ENCODE assay signal across 29 cellular contexts in genomic region chr12:55733021-55733555, GRCh38. TPM values are rescaled to one million over a fixed set of nuclear protein-coding genes. Genes with fewer than 3 reads are reported as not detected.
DNase-seq lines count a peak whose midpoint lies in the region; ATAC-seq, FAIRE-seq and TF ChIP-seq lines count a peak whose summit lies in the region.
"Had no signal": no experiment of that assay in that cellular context is flagged by ENCODE, and none has a peak within 500 bp of the region (broad histone marks: within the 10 kb centered on the region; RNA-seq: fewer than 3 reads in every experiment).

No MANE protein-coding gene starts in this region.

- H3K27me3 ChIP-seq in BLaER1 treated with 17β-estradiol and CSF1 and Interleukin-3, amounts not matched to agents 10 nM and 100 nM, result no peaks in the 10 kb centered on the region
- H3K27me3 ChIP-seq in K562 (ENCODE audit: control insufficient read depth in 2 of 2, insufficient read depth in 2 of 2, low read length in 2 of 2), result no peaks in the 10 kb centered on the region
- H3K27me3 ChIP-seq in neuronal stem cell (ENCODE audit: control insufficient read depth in 3 of 3, insufficient read depth in 3 of 3, low read depth in 1 of 3, low read length in 3 of 3), result no peaks in the 10 kb centered on the region
- H3K27me3 ChIP-seq in Caco-2 (replicated peaks; ENCODE audit: control insufficient read depth, insufficient read depth, low read length), result no peaks in the 10 kb centered on the region
- H3K27me3 ChIP-seq in smooth muscle cell (ENCODE audit: low read depth), result no peaks in the 10 kb centered on the region

- H3K9me3 Mint-ChIP-seq in Caco-2 (ENCODE audit: unreplicated experiment), result no peaks in the 10 kb centered on the region
- no peaks in the 10 kb centered on the region for H3K9me3 Mint-ChIP-seq in natural killer cell
- H3K9me3 Mint-ChIP-seq: CD8-positive, alpha-beta memory T cell; H9; T-helper 1 cell treated with Interleukin-12 subunit alpha and Interleukin-12 subunit beta and Interleukin-4 antibody, amounts not matched to agents 30 μg/mL and 1 μg/mL, for 36 hours had no signal

- H2BK15ac ChIP-seq in neuronal stem cell (ENCODE audit: low read length), result no peak overlapping the region

- H3K18ac ChIP-seq in neuronal stem cell (ENCODE audit: low read length), result no peak overlapping the region

- H3K4me3 ChIP-seq in BLaER1 treated with 17β-estradiol and CSF1 and Interleukin-3, amounts not matched to agents 10 nM and 100 nM, result no peak overlapping the region; a peak in 1 of 20 replicates
- H3K4me3 ChIP-seq in K562 (no peak overlapping the region), neuronal stem cell (ENCODE audit: low read length in 2 of 2) (no peak overlapping the region), Caco-2 (ENCODE audit: low read depth, low read length) (no peak overlapping the region), smooth muscle cell (no peak overlapping the region)
- H3K4me3 ChIP-seq: GM23248 had no signal

- TF ChIP-seq RAD21 in K562 (CRISPR knock-in tag; conservative IDR thresholded peaks at IDR 0.05 in 1 of 2, IDR thresholded peaks at IDR 0.05 in 1 of 2), result no peak

- peak overlapping the region; percentile 28 for H2AK5ac ChIP-seq in neuronal stem cell (ENCODE audit: low read depth, low read length)

- H3K36me3 ChIP-seq in BLaER1 treated with 17β-estradiol and CSF1 and Interleukin-3, amounts not matched to agents 10 nM and 100 nM, result no peaks in the 10 kb centered on the region
- no peaks in the 10 kb centered on the region for H3K36me3 ChIP-seq in K562 (ENCODE audit: control insufficient read depth, insufficient read depth, low read length)
- no peaks in the 10 kb centered on the region for H3K36me3 ChIP-seq in neuronal stem cell (replicated peaks in 1 of 2; ENCODE audit: control insufficient read depth in 2 of 2, insufficient read depth in 2 of 2, low read length in 2 of 2)
- H3K36me3 ChIP-seq in Caco-2 (ENCODE audit: control insufficient read depth, insufficient read depth, low read length), result no peaks in the 10 kb centered on the region
- no peaks in the 10 kb centered on the region for H3K36me3 ChIP-seq in smooth muscle cell (ENCODE audit: low read depth)

- no peak overlapping the region for H3K14ac ChIP-seq in neuronal stem cell (ENCODE audit: low read length)

- H3K4me1 ChIP-seq in BLaER1 treated with 17β-estradiol and CSF1 and Interleukin-3, amounts not matched to agents 10 nM and 100 nM, result peaks cover 53 to 67% (median 57%) of the 10 kb centered on the region in 10 experiments
- peaks cover 24 to 34% of the 10 kb centered on the region in 2 experiments for H3K4me1 ChIP-seq in K562 (replicated peaks in 1 of 2; ENCODE audit: control insufficient read depth in 2 of 2, insufficient read depth in 2 of 2, low read length in 2 of 2)
- H3K4me1 ChIP-seq in neuronal stem cell (ENCODE audit: control insufficient read depth in 2 of 2, insufficient read depth in 1 of 2, low read depth in 1 of 2, low read length in 2 of 2), result peaks cover 11 to 13% of the 10 kb centered on the region in 2 donors
- H3K4me1 ChIP-seq in Caco-2, result peaks cover 12% of the 10 kb centered on the region
- peaks cover 20% of the 10 kb centered on the region for H3K4me1 ChIP-seq in smooth muscle cell (ENCODE audit: low read depth)

- peak overlapping the region; percentile 91 to 99 (median 96) for H3K4me2 ChIP-seq in BLaER1 treated with 17β-estradiol and CSF1 and Interleukin-3, amounts not matched to agents 10 nM and 100 nM
- H3K4me2 ChIP-seq in K562 (ENCODE audit: insufficient read depth, low read length) (no peak overlapping the region), neuronal stem cell (ENCODE audit: insufficient read depth, low read length, poor library complexity, severe bottlenecking) (no peak overlapping the region), smooth muscle cell (no peak overlapping the region)
- H3K4me2 ChIP-seq: KMS-11, SK-N-SH had no signal

- H2BK120ac ChIP-seq in neuronal stem cell (ENCODE audit: low read depth, low read length), result no peak overlapping the region

- H4K8ac ChIP-seq in neuronal stem cell (ENCODE audit: low read depth, low read length), result no peak overlapping the region

- no peak overlapping the region for H2BK5ac ChIP-seq in neuronal stem cell (ENCODE audit: low read length)

- DNase-seq in NCI-H1436 treated with DMSO at 0.1 percent for 48 hours (lab: John Stamatoyannopoulos, UW), result peak; percentile 93
- DNase-seq in K562 (ENCODE audit: extremely low read depth in 1 of 4, low spot score in 3 of 4), result no peak
- no peak for DNase-seq in neuronal stem cell (ENCODE audit: low spot score)
- DNase-seq in Caco-2, result no peak
- no peak for DNase-seq in natural killer cell
- no peak for DNase-seq in smooth muscle cell (lab: John Stamatoyannopoulos, UW; ENCODE audit: unreplicated experiment)
- DNase-seq: Calu3; CD8-positive, alpha-beta memory T cell; DMS79 treated with DMSO at 0.1 percent for 48 hours; GF-D8; GM23248; H9; IMR-90; NCI-H1092; NCI-H146; NCI-H1930; NCI-H345; NCI-H510A treated with DMSO at 0.1 percent for 48 hours; NCI-H774; SK-N-SH; SW 1271 had no signal

- H2BK12ac ChIP-seq in neuronal stem cell (ENCODE audit: low read length), result no peak overlapping the region

- CTCF ChIA-PET in K562 (lab: Yijun Ruan, JAX; ENCODE audit: low intra/inter-chr PET ratio), result no interaction called here
- CTCF ChIA-PET in Caco-2 (lab: Charles Lee), result interaction anchor here (0.8 kb wide), 1 partner anchor 8 kb away, joined by 3 read pairs; no protein-coding TSS in a partner anchor

- peaks cover 28% of the 10 kb centered on the region for H3K4me1 Mint-ChIP-seq in Caco-2 (ENCODE audit: low read depth, unreplicated experiment)
- peaks cover 37 to 54% of the 10 kb centered on the region in 2 donors for H3K4me1 Mint-ChIP-seq in natural killer cell

- no peak overlapping the region for H3K27ac ChIP-seq in BLaER1 treated with 17β-estradiol and CSF1 and Interleukin-3, amounts not matched to agents 10 nM and 100 nM
- H3K27ac ChIP-seq in K562 (ENCODE audit: extremely low read depth, low read depth, low read length) (no peak overlapping the region), neuronal stem cell (replicated peaks; ENCODE audit: low read length) (no peak overlapping the region), smooth muscle cell (ENCODE audit: low read depth) (no peak overlapping the region)
- H3K27ac ChIP-seq: C4-2B, GM23248, KMS-11 had no signal

- H3K4ac ChIP-seq in neuronal stem cell (ENCODE audit: low read length), result no peak overlapping the region

- intact Hi-C loops in K562 (cut with micrococcal nuclease), result no loop called here
- intact Hi-C loops in Caco-2 (cut with micrococcal nuclease; ENCODE audit: unreplicated experiment), result no loop called here
- intact Hi-C loops in natural killer cell (cut with micrococcal nuclease), result loop anchor here (10.0 kb wide), 1 partner anchor 452 kb away; the partner anchor contains the start of gene SMARCC2

- H3K9ac ChIP-seq in BLaER1 treated with 17β-estradiol and CSF1 and Interleukin-3, amounts not matched to agents 10 nM and 100 nM, result peak overlapping the region in 5 of 11 experiments; percentile 4 to 40 (median 11); a peak in 4 of 22 replicates
- no peak overlapping the region for H3K9ac ChIP-seq in K562 (ENCODE audit: insufficient read depth in 1 of 2, low read depth in 2 of 2, low read length in 2 of 2)
- no peak overlapping the region for H3K9ac ChIP-seq in neuronal stem cell (ENCODE audit: low read depth, low read length, poor library complexity)
- no peak overlapping the region for H3K9ac ChIP-seq in smooth muscle cell (ENCODE audit: low read depth)
- H3K9ac ChIP-seq: GM23248, KMS-11, SK-N-SH had no signal

- in situ Hi-C loops in K562 (cut with MboI), result no loop called here

- H3F3A ChIP-seq in smooth muscle cell (ENCODE audit: low read depth), result peaks cover 25% of the 10 kb centered on the region

- no peak for TF ChIP-seq POLR2A in K562 (conservative IDR thresholded peaks at IDR 0.05)

- H3K79me1 ChIP-seq in neuronal stem cell (ENCODE audit: low read depth, low read length), result peaks cover 5% of the 10 kb centered on the region

- H3K79me2 ChIP-seq in K562 (ENCODE audit: control insufficient read depth, insufficient read depth, low read length) (peaks cover 12% of the 10 kb centered on the region), smooth muscle cell (ENCODE audit: low read depth) (peaks cover 21% of the 10 kb centered on the region)

- BruUV-seq in K562 (replicated peaks; lab: Mats Ljungman, UMichigan) (no TSS peak), Caco-2 (replicated peaks; lab: Mats Ljungman, UMichigan) (no TSS peak)

- H3K9me3 ChIP-seq in BLaER1 treated with 17β-estradiol and CSF1 and Interleukin-3, amounts not matched to agents 10 nM and 100 nM (replicated peaks in 1 of 11), result no peaks in the 10 kb centered on the region
- H3K9me3 ChIP-seq in K562 (replicated peaks; ENCODE audit: control insufficient read depth, insufficient read depth, low read depth, low read length) (no peaks in the 10 kb centered on the region), neuronal stem cell (replicated peaks in 1 of 2; ENCODE audit: control insufficient read depth in 2 of 2, insufficient read depth in 1 of 2, low read depth in 1 of 2, low read length in 2 of 2) (no peaks in the 10 kb centered on the region), Caco-2 (no peaks in the 10 kb centered on the region), smooth muscle cell (replicated peaks; ENCODE audit: low read depth) (no peaks in the 10 kb centered on the region)
- H3K9me3 ChIP-seq: SK-N-SH had no signal

- 72% methylated on average over 14 of the region's 14 CpGs for WGBS in K562 (ENCODE audit: insufficient coverage, low coverage, missing lambda C conversion rate)
- no CpG with 5 or more reads among the region's 14 CpGs for WGBS in neuronal stem cell (ENCODE audit: extremely low coverage in 2 of 2, insufficient read length in 2 of 2, insufficient replicate concordance in 1 of 2), 2 donors
- 93% methylated on average over 14 of the region's 14 CpGs for WGBS in smooth muscle cell (ENCODE audit: low lambda C conversion rate)

- no peak overlapping the region for H4K91ac ChIP-seq in neuronal stem cell (ENCODE audit: low read depth, low read length, poor library complexity)

- POLR2A ChIA-PET in K562 (lab: Yijun Ruan, JAX), result no interaction called here
- POLR2A ChIA-PET in Caco-2 (lab: Charles Lee), result no interaction called here

- H3K23ac ChIP-seq in neuronal stem cell (ENCODE audit: low read depth, low read length, poor library complexity), result no peak overlapping the region

- H3K36me3 Mint-ChIP-seq in Caco-2 (ENCODE audit: insufficient read depth, unreplicated experiment), result peaks cover 9% of the 10 kb centered on the region
- no peaks in the 10 kb centered on the region for H3K36me3 Mint-ChIP-seq in natural killer cell

- no peak overlapping the region for H2AFZ ChIP-seq in K562 (ENCODE audit: low read depth, low read length)
- H2AFZ ChIP-seq in neuronal stem cell (ENCODE audit: low read length), result no peak overlapping the region
- H2AFZ ChIP-seq in smooth muscle cell (ENCODE audit: low read depth), result no peak overlapping the region
- H2AFZ ChIP-seq: GM23248 had no signal

- H4K20me1 ChIP-seq in BLaER1 treated with 17β-estradiol and CSF1 and Interleukin-3, amounts not matched to agents 10 nM and 100 nM, result peaks cover 0 to 5% (median under 1%) of the 10 kb centered on the region in 11 experiments; a peak in 11 of 22 replicates
- no peaks in the 10 kb centered on the region for H4K20me1 ChIP-seq in K562 (replicated peaks; ENCODE audit: control insufficient read depth, insufficient read depth, low read length)
- H4K20me1 ChIP-seq in smooth muscle cell (ENCODE audit: low read depth), result peaks cover 3% of the 10 kb centered on the region

- H3K27me3 Mint-ChIP-seq in Caco-2 (ENCODE audit: insufficient read depth, unreplicated experiment) (no peaks in the 10 kb centered on the region), natural killer cell (ENCODE audit: low read depth in 2 of 2) (no peaks in the 10 kb centered on the region)
- H3K27me3 Mint-ChIP-seq: CD8-positive, alpha-beta memory T cell had no signal

- ATAC-seq in K562, result no peak
- no peak for ATAC-seq in natural killer cell
- ATAC-seq in GM19023 (IDR thresholded peaks at IDR 0.05; ENCODE audit: unreplicated experiment), result no peak

- no peaks in the 10 kb centered on the region for H3K9me1 ChIP-seq in K562 (ENCODE audit: control insufficient read depth, insufficient read depth, low read length)

- no peak overlapping the region for H3K27ac Mint-ChIP-seq in Caco-2 (ENCODE audit: unreplicated experiment)
- no peak overlapping the region for H3K27ac Mint-ChIP-seq in natural killer cell
- H3K27ac Mint-ChIP-seq: H9; T-helper 1 cell treated with Interleukin-12 subunit alpha and Interleukin-12 subunit beta and Interleukin-4 antibody, amounts not matched to agents 30 μg/mL and 1 μg/mL, for 36 hours had no signal

- no peak for FAIRE-seq in K562 (lab: Jason Lieb, UNC)
- FAIRE-seq: GM12891, GM19239, RCC 7860 had no signal

- H3K4me3 Mint-ChIP-seq in Caco-2 (ENCODE audit: unreplicated experiment) (no peak overlapping the region), natural killer cell (no peak overlapping the region)
- H3K4me3 Mint-ChIP-seq: T-helper 1 cell treated with Interleukin-12 subunit alpha and Interleukin-12 subunit beta and Interleukin-4 antibody, amounts not matched to agents 30 μg/mL and 1 μg/mL, for 36 hours had no signal

- no peak for TF ChIP-seq EP300 in K562 (IDR thresholded peaks at IDR 0.05; ENCODE audit: low read length)

- TF ChIP-seq CTCF in K562 (IDR thresholded peaks at IDR 0.05 in 2 of 3, conservative IDR thresholded peaks at IDR 0.05 in 1 of 3; ENCODE audit: insufficient read depth in 2 of 3, low read depth in 1 of 3, low read length in 3 of 3), result no peak
- TF ChIP-seq CTCF in Caco-2 (IDR thresholded peaks at IDR 0.05; ENCODE audit: insufficient read depth in 1 of 2, low read depth in 1 of 2, low read length in 1 of 2, severe bottlenecking in 1 of 2, unreplicated experiment in 1 of 2), result no peak
- TF ChIP-seq CTCF in natural killer cell (IDR thresholded peaks at IDR 0.05), result no peak
- TF ChIP-seq CTCF in smooth muscle cell (IDR thresholded peaks at IDR 0.05; ENCODE audit: borderline replicate concordance, insufficient read depth, poor library complexity, severe bottlenecking), result no peak

RNA-seq across cellular contexts. Expression of gene CD63, which starts 4.3 kb away (rescaled TPM):
- total RNA-seq in K562 (2011; cell fraction: chromatin; rRNA removed; ENCODE audit: low replicate concordance), result 272 and 331 TPM in 2 replicates
- 598 and 672 TPM in 2 replicates for total RNA-seq in K562 (2011; cell fraction: nucleolus; rRNA removed)
- 455 and 604 TPM in 2 replicates for total RNA-seq in K562 (2011; cell fraction: nucleoplasm; rRNA removed)
- total RNA-seq in K562 (2014; rRNA removed) (425 and 433 TPM in 2 replicates), K562 (2014; rRNA removed; fragmentation: Illumina TruSeq; extraction: Trizol) (411 and 413 TPM in 2 replicates), K562 (2015; rRNA removed; fragmentation: Illumina TruSeq; extraction: Trizol) (706 and 735 TPM in 2 replicates), K562 (2021) (412 and 416 TPM in 2 replicates), Caco-2 (2022) (947 and 983 TPM in 2 replicates), natural killer cell (100 to 1,000 TPM; 296 to 441 (median 319) TPM), smooth muscle cell (1,095 and 1,107 TPM in 2 replicates)
- polyA plus RNA-seq in K562 (2011; rRNA removed) (219 and 313 TPM in 2 replicates), K562 (2014; fragmentation: Illumina TruSeq; extraction: Trizol) (408 and 431 TPM in 2 replicates), K562 (2014; fragmentation: Nextera tagmentation; extraction: Ambion mirVana) (100 to 1,000 TPM; 531 to 576 TPM), K562 (2014; rRNA removed) (501 and 655 TPM in 2 replicates), smooth muscle cell (2,224 and 2,317 TPM in 2 replicates)
- 416 and 450 TPM in 2 replicates for polyA plus RNA-seq in K562 (2011; cell fraction: cytosol; rRNA removed)
- 74.3 and 108 TPM in 2 replicates for polyA plus RNA-seq in K562 (2011; cell fraction: nucleus; rRNA removed)
- polyA plus RNA-seq in K562 (2012), result 824 and 1,019 TPM in 2 replicates
- 261 and 331 TPM in 2 replicates for polyA minus RNA-seq in K562 (2011; rRNA and poly(A)+ RNA removed)
- 98.5 and 116 TPM in 2 replicates for polyA minus RNA-seq in K562 (2011; cell fraction: cytosol; rRNA and poly(A)+ RNA removed)
- 19.3 and 46.9 TPM in 2 replicates for polyA minus RNA-seq in K562 (2011; cell fraction: nucleus; rRNA and poly(A)+ RNA removed)
- 879 TPM for polyA plus RNA-seq in neuronal stem cell (2013, experiment 1 of 2)
- 873 TPM for polyA plus RNA-seq in neuronal stem cell (2013, experiment 2 of 2)

RNA-seq across cellular contexts. Expression of gene GDF11, which starts 9.8 kb away (rescaled TPM):
- total RNA-seq in K562 (2011; cell fraction: chromatin; rRNA removed; ENCODE audit: low replicate concordance), result 9.2 and 9.9 TPM in 2 replicates
- total RNA-seq in K562 (2011; cell fraction: nucleolus; rRNA removed), result 5.4 and 6.5 TPM in 2 replicates
- total RNA-seq in K562 (2011; cell fraction: nucleoplasm; rRNA removed), result 6.2 and 7.9 TPM in 2 replicates
- 2.4 and 6.5 TPM in 2 replicates for total RNA-seq in K562 (2014; rRNA removed)
- 4.3 and 4.7 TPM in 2 replicates for total RNA-seq in K562 (2014; rRNA removed; fragmentation: Illumina TruSeq; extraction: Trizol)
- total RNA-seq in K562 (2015; rRNA removed; fragmentation: Illumina TruSeq; extraction: Trizol), result 4.9 and 5.2 TPM in 2 replicates
- total RNA-seq in K562 (2021), result 15.7 and 19.9 TPM in 2 replicates
- polyA plus RNA-seq in K562 (2011; rRNA removed), result 4.2 and 4.8 TPM in 2 replicates
- 4.7 and 10.2 TPM in 2 replicates for polyA plus RNA-seq in K562 (2011; cell fraction: cytosol; rRNA removed)
- 4.3 and 9.6 TPM in 2 replicates for polyA plus RNA-seq in K562 (2011; cell fraction: nucleus; rRNA removed)
- 11.4 and 16.1 TPM in 2 replicates for polyA plus RNA-seq in K562 (2012)
- 10.3 and 10.5 TPM in 2 replicates for polyA plus RNA-seq in K562 (2014; fragmentation: Illumina TruSeq; extraction: Trizol)
- 1 to 10 TPM; 1.4 to 1.6 TPM for polyA plus RNA-seq in K562 (2014; fragmentation: Nextera tagmentation; extraction: Ambion mirVana)
- 9.7 and 14.2 TPM in 2 replicates for polyA plus RNA-seq in K562 (2014; rRNA removed)
- 2.9 and 3.7 TPM in 2 replicates for polyA minus RNA-seq in K562 (2011; rRNA and poly(A)+ RNA removed)
- polyA minus RNA-seq in K562 (2011; cell fraction: cytosol; rRNA and poly(A)+ RNA removed), result 5.1 and 5.4 TPM in 2 replicates
- polyA minus RNA-seq in K562 (2011; cell fraction: nucleus; rRNA and poly(A)+ RNA removed), result 2.7 and 4.2 TPM in 2 replicates
- polyA plus RNA-seq in neuronal stem cell (2013, experiment 1 of 2), result 26.1 TPM
- 26.4 TPM for polyA plus RNA-seq in neuronal stem cell (2013, experiment 2 of 2)
- 11.0 and 13.3 TPM in 2 replicates for total RNA-seq in Caco-2 (2022)
- total RNA-seq in natural killer cell, result 10 to 100 TPM in 2 of 3 donors, 1 to 10 TPM in 1; 9.2 to 12.1 (median 10.2) TPM
- 2.8 and 3.5 TPM in 2 replicates for total RNA-seq in smooth muscle cell
- 2.3 and 2.6 TPM in 2 replicates for polyA plus RNA-seq in smooth muscle cell

RNA-seq across cellular contexts. Expression of gene RDH5, which starts 12.9 kb away (rescaled TPM):
- total RNA-seq in K562 (2011; cell fraction: chromatin; rRNA removed; ENCODE audit: low replicate concordance), result 10.5 and 25.4 TPM in 2 replicates
- total RNA-seq in K562 (2011; cell fraction: nucleolus; rRNA removed), result 12.8 and 20.5 TPM in 2 replicates
- 12.5 and 18.9 TPM in 2 replicates for total RNA-seq in K562 (2011; cell fraction: nucleoplasm; rRNA removed)
- total RNA-seq in K562 (2014; rRNA removed) (1.7 TPM in 1 of 2 replicates, not detected in the other), K562 (2014; rRNA removed; fragmentation: Illumina TruSeq; extraction: Trizol) (1.1 and 1.5 TPM in 2 replicates), K562 (2015; rRNA removed; fragmentation: Illumina TruSeq; extraction: Trizol) (0.60 and 2.0 TPM in 2 replicates), K562 (2021) (1.0 and 1.5 TPM in 2 replicates), Caco-2 (2022) (6.0 and 9.7 TPM in 2 replicates), natural killer cell (10 to 100 TPM in 2 of 3 donors, 1 to 10 TPM in 1; 9.6 to 19.0 (median 10.1) TPM), smooth muscle cell (3.0 TPM in 1 of 2 replicates, not detected in the other)
- polyA plus RNA-seq in K562 (2011; rRNA removed) (1.6 TPM in 2 replicates), K562 (2014; fragmentation: Illumina TruSeq; extraction: Trizol) (0.21 and 0.28 TPM in 2 replicates), K562 (2014; fragmentation: Nextera tagmentation; extraction: Ambion mirVana) (under 1 TPM; 0.41 to 0.46 TPM), K562 (2014; rRNA removed) (0.62 and 1.2 TPM in 2 replicates), smooth muscle cell (3.7 and 9.2 TPM in 2 replicates)
- 0.56 and 0.92 TPM in 2 replicates for polyA plus RNA-seq in K562 (2011; cell fraction: cytosol; rRNA removed)
- 5.6 and 6.6 TPM in 2 replicates for polyA plus RNA-seq in K562 (2011; cell fraction: nucleus; rRNA removed)
- 0.52 and 2.5 TPM in 2 replicates for polyA plus RNA-seq in K562 (2012)
- polyA minus RNA-seq in K562 (2011; rRNA and poly(A)+ RNA removed), result 2.8 and 4.0 TPM in 2 replicates
- polyA minus RNA-seq in K562 (2011; cell fraction: cytosol; rRNA and poly(A)+ RNA removed), result 1.1 TPM in 1 of 2 replicates, not detected in the other
- polyA minus RNA-seq in K562 (2011; cell fraction: nucleus; rRNA and poly(A)+ RNA removed), result 5.1 and 6.1 TPM in 2 replicates
- 7.0 TPM for polyA plus RNA-seq in neuronal stem cell (2013, experiment 1 of 2)
- 6.2 TPM for polyA plus RNA-seq in neuronal stem cell (2013, experiment 2 of 2)

RNA-seq across cellular contexts. Expression of gene BLOC1S1, which starts 17.2 kb away (rescaled TPM):
- total RNA-seq in K562 (2011; cell fraction: chromatin; rRNA removed; ENCODE audit: low replicate concordance), result 9.0 and 26.9 TPM in 2 replicates
- total RNA-seq in K562 (2011; cell fraction: nucleolus; rRNA removed), result 23.7 and 30.0 TPM in 2 replicates
- 23.8 and 24.1 TPM in 2 replicates for total RNA-seq in K562 (2011; cell fraction: nucleoplasm; rRNA removed)
- total RNA-seq in K562 (2014; rRNA removed), result 124 and 125 TPM in 2 replicates
- total RNA-seq in K562 (2014; rRNA removed; fragmentation: Illumina TruSeq; extraction: Trizol), result 52.1 and 75.2 TPM in 2 replicates
- total RNA-seq in K562 (2015; rRNA removed; fragmentation: Illumina TruSeq; extraction: Trizol), result 82.9 and 84.6 TPM in 2 replicates
- 81.8 and 83.5 TPM in 2 replicates for total RNA-seq in K562 (2021)
- polyA plus RNA-seq in K562 (2011; rRNA removed), result 86.4 and 95.8 TPM in 2 replicates
- 120 and 170 TPM in 2 replicates for polyA plus RNA-seq in K562 (2011; cell fraction: cytosol; rRNA removed)
- polyA plus RNA-seq in K562 (2011; cell fraction: nucleus; rRNA removed), result 46.8 and 53.7 TPM in 2 replicates
- polyA plus RNA-seq in K562 (2012), result 100 and 125 TPM in 2 replicates
- 98.8 and 108 TPM in 2 replicates for polyA plus RNA-seq in K562 (2014; fragmentation: Illumina TruSeq; extraction: Trizol)
- polyA plus RNA-seq in K562 (2014; fragmentation: Nextera tagmentation; extraction: Ambion mirVana), result 100 to 1,000 TPM; 122 to 139 TPM
- 134 and 161 TPM in 2 replicates for polyA plus RNA-seq in K562 (2014; rRNA removed)
- polyA minus RNA-seq in K562 (2011; rRNA and poly(A)+ RNA removed), result 34.1 and 43.5 TPM in 2 replicates
- 22.0 and 22.4 TPM in 2 replicates for polyA minus RNA-seq in K562 (2011; cell fraction: cytosol; rRNA and poly(A)+ RNA removed)
- polyA minus RNA-seq in K562 (2011; cell fraction: nucleus; rRNA and poly(A)+ RNA removed), result 9.7 and 9.8 TPM in 2 replicates
- 97.5 TPM for polyA plus RNA-seq in neuronal stem cell (2013, experiment 1 of 2)
- 97.1 TPM for polyA plus RNA-seq in neuronal stem cell (2013, experiment 2 of 2)
- total RNA-seq in Caco-2 (2022), result 59.4 and 73.7 TPM in 2 replicates
- total RNA-seq in natural killer cell, result 10 to 100 TPM; 75.8 to 83.7 (median 81.0) TPM
- 107 and 146 TPM in 2 replicates for total RNA-seq in smooth muscle cell
- polyA plus RNA-seq in smooth muscle cell, result 142 and 150 TPM in 2 replicates

RNA-seq across cellular contexts. Expression of gene ITGA7, which starts 25.4 kb away (rescaled TPM):
- 5.3 and 10.3 TPM in 2 replicates for total RNA-seq in K562 (2011; cell fraction: chromatin; rRNA removed; ENCODE audit: low replicate concordance)
- total RNA-seq in K562 (2011; cell fraction: nucleolus; rRNA removed), result 6.2 and 6.7 TPM in 2 replicates
- total RNA-seq in K562 (2011; cell fraction: nucleoplasm; rRNA removed), result 7.4 and 7.6 TPM in 2 replicates
- 0.18 and 0.57 TPM in 2 replicates for total RNA-seq in K562 (2014; rRNA removed)
- 0.41 and 0.55 TPM in 2 replicates for total RNA-seq in K562 (2014; rRNA removed; fragmentation: Illumina TruSeq; extraction: Trizol)
- 0.53 and 0.58 TPM in 2 replicates for total RNA-seq in K562 (2015; rRNA removed; fragmentation: Illumina TruSeq; extraction: Trizol)
- 1.9 and 2.3 TPM in 2 replicates for total RNA-seq in K562 (2021)
- polyA plus RNA-seq in K562 (2011; rRNA removed), result 0.67 and 1.6 TPM in 2 replicates
- polyA plus RNA-seq in K562 (2011; cell fraction: cytosol; rRNA removed), result 0.89 and 0.93 TPM in 2 replicates
- polyA plus RNA-seq in K562 (2011; cell fraction: nucleus; rRNA removed), result 12.9 and 17.7 TPM in 2 replicates
- 1.0 and 2.6 TPM in 2 replicates for polyA plus RNA-seq in K562 (2012)
- 1.1 and 1.4 TPM in 2 replicates for polyA plus RNA-seq in K562 (2014; fragmentation: Illumina TruSeq; extraction: Trizol)
- under 1 TPM in 1 of 2 experiments, not detected in 1; 0.11 TPM for polyA plus RNA-seq in K562 (2014; fragmentation: Nextera tagmentation; extraction: Ambion mirVana)
- polyA plus RNA-seq in K562 (2014; rRNA removed), result 0.54 and 0.96 TPM in 2 replicates
- polyA minus RNA-seq in K562 (2011; rRNA and poly(A)+ RNA removed), result 0.46 and 0.57 TPM in 2 replicates
- polyA minus RNA-seq in K562 (2011; cell fraction: cytosol; rRNA and poly(A)+ RNA removed), result not detected in 2 replicates
- polyA minus RNA-seq in K562 (2011; cell fraction: nucleus; rRNA and poly(A)+ RNA removed), result 1.6 and 2.3 TPM in 2 replicates
- polyA plus RNA-seq in neuronal stem cell (2013, experiment 1 of 2), result 59.4 TPM
- 56.0 TPM for polyA plus RNA-seq in neuronal stem cell (2013, experiment 2 of 2)
- total RNA-seq in Caco-2 (2022), result 46.1 and 47.0 TPM in 2 replicates
- total RNA-seq in natural killer cell, result 1 to 10 TPM; 2.8 to 4.6 (median 4.3) TPM
- 0.90 and 1.3 TPM in 2 replicates for total RNA-seq in smooth muscle cell
- 1.1 and 1.6 TPM in 2 replicates for polyA plus RNA-seq in smooth muscle cell

Comparison
In these comparisons a context has a peak if more than half of its experiments do, and no peak if none do; other contexts are left out.
1. H3K4me2 ChIP-seq: peak in BLaER1 treated with 17β-estradiol and CSF1 and Interleukin-3, amounts not matched to agents 10 nM and 100 nM (11 of 11); none in K562 (single experiment), neuronal stem cell (single experiment) and smooth muscle cell (single experiment).